Comparison of ENCODE assay signal across 27 cellular contexts in the genomic region with DNA sequence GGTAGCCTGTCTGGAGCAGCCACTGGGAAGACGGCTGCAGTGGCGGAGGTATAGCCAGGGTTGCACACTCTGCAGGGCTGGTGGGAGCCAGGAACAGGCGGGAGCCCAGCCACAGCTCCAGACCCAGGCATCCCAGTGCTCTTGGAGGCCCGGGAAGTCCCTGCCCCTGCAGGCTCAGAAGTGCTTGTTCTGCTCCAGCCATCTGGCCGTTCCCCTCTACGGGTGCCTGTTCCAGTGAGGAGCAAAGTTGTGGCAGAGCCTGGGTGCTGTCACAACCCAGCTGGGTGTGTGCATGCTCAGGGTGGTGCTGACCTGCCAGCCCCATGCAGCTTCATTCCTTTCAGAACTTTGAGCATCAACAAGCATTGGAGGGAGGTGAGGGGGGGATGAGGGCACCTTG.
"Had no signal": no experiment of that assay in that cellular context is flagged by ENCODE, and none has a peak within 500 bp of the region (broad histone marks: within the 10 kb centered on the region; RNA-seq: fewer than 3 reads in every experiment).

No MANE protein-coding gene starts in this region.

- H3K36me3 ChIP-seq: stomach, suprapubic skin, thoracic aorta, thyroid gland, tibial artery, tibial nerve, transverse colon, upper lobe of left lung, upper lobe of right lung, uterus, vagina had no signal

- DNase-seq: stimulated activated CD4-positive, alpha-beta T cell treated with anti-CD3 and anti-CD28 coated beads, Interleukin-2, amount 100 ng/mL, for 48 hours; stimulated activated CD4-positive, alpha-beta T cell treated with anti-CD3 and anti-CD28 coated beads, Interleukin-4, amount 100 ng/mL, for 1 hour; stimulated activated CD4-positive, alpha-beta T cell treated with anti-CD3 and anti-CD28 coated beads, Interleukin-4, amount 100 ng/mL, for 24 hours; stimulated activated CD4-positive, alpha-beta T cell treated with anti-CD3 and anti-CD28 coated beads, Interleukin-4, amount 100 ng/mL, for 4 hours; stimulated activated CD8-positive, alpha-beta memory T cell treated with anti-CD3 and anti-CD28 coated beads, Interleukin-4, amount 100 ng/mL, for 48 hours; stimulated activated naive B cell treated with anti-CD40 and anti-IgM and Interleukin-4, amounts not matched to agents 10 μg/mL and 1 μg/mL and 100 μg/mL, for 72 hours; stimulated activated naive CD4-positive, alpha-beta T cell; stimulated activated naive CD4-positive, alpha-beta T cell treated with Interleukin-2 at 50 U/mL for 16 hours; stimulated activated naive CD8-positive, alpha-beta T cell treated with anti-CD3 and anti-CD28 coated beads, Interleukin-15, amount 100 ng/mL, for 72 hours; stimulated activated naive CD8-positive, alpha-beta T cell treated with anti-CD3 and anti-CD28 coated beads, Interleukin-15, Interleukin-2, amounts not matched to agents 100 U/mL and 50 U/mL, for 24 hours; stomach; substantia nigra; testis; thyroid gland; tibial artery; transverse colon; trophoblast cell; upper lobe of left lung; upper lobe of right lung; uterus had no signal

- FAIRE-seq: urothelium cell line had no signal

- H3K4me3 ChIP-seq: stomach, suprapubic skin, testis, thoracic aorta, thyroid gland, tibial artery, tibial nerve, transverse colon, upper lobe of left lung, upper lobe of right lung, uterus, vagina had no signal

- H3K4me1 ChIP-seq: testis, transverse colon, uterus had no signal

- H3K27me3 ChIP-seq: suprapubic skin, testis, thyroid gland, tibial nerve, transverse colon, upper lobe of left lung, upper lobe of right lung, uterus, vagina had no signal

- H3K9me3 ChIP-seq: stomach, suprapubic skin, testis, thoracic aorta, thyroid gland, tibial artery, tibial nerve, transverse colon, upper lobe of left lung, upper lobe of right lung, uterus, vagina had no signal

- H3K27ac ChIP-seq: stomach, suprapubic skin, testis, thoracic aorta, thyroid gland, tibial artery, tibial nerve, transverse colon, upper lobe of left lung, upper lobe of right lung, uterus, vagina had no signal

- ATAC-seq: stimulated activated effector memory CD8-positive, alpha-beta T cell treated with anti-CD3 and anti-CD28 coated beads, Interleukin-12 subunit alpha, Interleukin-12 subunit beta, amount 100 ng/mL, for 72 hours; stimulated activated memory B cell treated with anti-CD40 and anti-IgM and Interleukin-4, amounts not matched to agents 10 μg/mL and 1 μg/mL and 100 μg/mL, for 72 hours; stimulated activated naive CD8-positive, alpha-beta T cell treated with anti-CD3 and anti-CD28 coated beads, Interleukin-15, amount 100 ng/mL, for 72 hours; stimulated activated naive CD8-positive, alpha-beta T cell treated with anti-CD3 and anti-CD28 coated beads, Interleukin-15, Interleukin-2, amounts not matched to agents 100 U/mL and 50 U/mL, for 24 hours; upper lobe of right lung had no signal
